In the genomic region with DNA sequence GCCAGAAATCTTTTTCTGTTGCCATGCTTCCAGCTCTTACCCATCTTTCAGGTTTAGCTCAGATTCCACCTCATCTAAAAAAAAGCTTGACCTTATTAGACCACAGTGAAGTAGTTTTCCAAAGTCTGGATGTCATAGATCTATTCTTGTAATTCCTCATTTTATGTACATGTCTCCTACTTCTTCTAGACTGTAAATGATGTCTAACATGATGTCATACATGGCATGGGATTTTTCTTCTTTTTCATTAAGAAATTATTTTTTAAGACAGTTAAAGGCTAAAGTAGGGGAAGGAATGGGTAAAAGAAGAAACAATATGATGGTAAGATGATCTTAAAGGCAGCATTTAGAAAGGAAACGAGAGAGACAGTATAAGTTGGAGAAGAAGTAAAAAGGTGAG, we compare ENCODE assay signal across 1 cellular context.
TF ChIP-seq lines count a peak whose summit lies in the region.

No MANE protein-coding gene starts in this region.

TF ChIP-seq in A549, 52 proteins besides CTCF, POLR2A, EP300 and RAD21 (continued from another document):
- TF ChIP-seq USF2 (IDR thresholded peaks at IDR 0.05) (no peak), TP53 (CRISPR knock-in tag; IDR thresholded peaks at IDR 0.05) (no peak), FOXS1 (CRISPR knock-in tag; IDR thresholded peaks at IDR 0.05) (no peak)
